In genomic region chr7:80159802-80160201, GRCh38 we compare ENCODE assay signal across 6 cellular contexts.
"Had no signal": no experiment of that assay in that cellular context is flagged by ENCODE, and none has a peak within 500 bp of the region (broad histone marks: within the 10 kb centered on the region; RNA-seq: fewer than 3 reads in every experiment).

No MANE protein-coding gene starts in this region.

- H3K36me3 Mint-ChIP-seq: IgD-negative memory B cell had no signal

- H3K27me3 Mint-ChIP-seq: IgD-negative memory B cell had no signal

- H3K4me1 Mint-ChIP-seq: IgD-negative memory B cell had no signal

- DNase-seq: GOT3, H9, HCEC 1CT, KBM-7 had no signal

- H3K27ac Mint-ChIP-seq: IgD-negative memory B cell had no signal

- FAIRE-seq: HTR-8/SVneo had no signal

- H3K4me3 Mint-ChIP-seq: H9, IgD-negative memory B cell had no signal
